In genomic region chr13:77502104-77502720, GRCh38 we compare ENCODE assay signal across 15 cellular contexts. TPM values are rescaled to one million over a fixed set of nuclear protein-coding genes. Genes with fewer than 3 reads are reported as not detected.
DNase-seq lines count a peak whose midpoint lies in the region; ATAC-seq and TF ChIP-seq lines count a peak whose summit lies in the region.
"Had no signal": no experiment of that assay in that cellular context is flagged by ENCODE, and none has a peak within 500 bp of the region (broad histone marks: within the 10 kb centered on the region; RNA-seq: fewer than 3 reads in every experiment).

No MANE protein-coding gene starts in this region.

- H3K27me3 Mint-ChIP-seq in neural crest cell (ENCODE audit: low read depth) (no peaks in the 10 kb centered on the region), nephron progenitor cell (ENCODE audit: low read depth, poor library complexity) (no peaks in the 10 kb centered on the region), Calu3 (ENCODE audit: unreplicated experiment) (no peaks in the 10 kb centered on the region)
- H3K27me3 Mint-ChIP-seq: activated naive CD8-positive, alpha-beta T cell had no signal

- no peaks in the 10 kb centered on the region for H3K9me3 Mint-ChIP-seq in neural crest cell
- H3K9me3 Mint-ChIP-seq in nephron progenitor cell = no peaks in the 10 kb centered on the region
- H3K9me3 Mint-ChIP-seq in Calu3 (ENCODE audit: low read depth, unreplicated experiment) = no peaks in the 10 kb centered on the region

- H3K4me3 Mint-ChIP-seq in neural crest cell (no peak overlapping the region), nephron progenitor cell (no peak overlapping the region), Calu3 (ENCODE audit: low read depth, unreplicated experiment) (no peak overlapping the region)
- H3K4me3 Mint-ChIP-seq: activated naive CD8-positive, alpha-beta T cell had no signal

- intact Hi-C loops in Calu3 (cut with micrococcal nuclease; ENCODE audit: unreplicated experiment) (no loop called here), left cardiac atrium (cut with DNase I) (no loop called here)

- no peaks in the 10 kb centered on the region for H3K4me1 Mint-ChIP-seq in neural crest cell
- H3K4me1 Mint-ChIP-seq in nephron progenitor cell = peaks cover 14% of the 10 kb centered on the region
- no peaks in the 10 kb centered on the region for H3K4me1 Mint-ChIP-seq in Calu3 (ENCODE audit: low read depth, unreplicated experiment)

- no peak for TF ChIP-seq CTCF in neural crest cell (conservative IDR thresholded peaks at IDR 0.05)
- no peak for TF ChIP-seq CTCF in nephron progenitor cell (IDR thresholded peaks at IDR 0.05)
- no peak for TF ChIP-seq CTCF in Calu3 (IDR thresholded peaks at IDR 0.05; ENCODE audit: unreplicated experiment)

- peak overlapping the region; percentile 14 for H3K27ac Mint-ChIP-seq in neural crest cell (ENCODE audit: unreplicated experiment)
- no peak overlapping the region for H3K27ac Mint-ChIP-seq in nephron progenitor cell
- no peak overlapping the region for H3K27ac Mint-ChIP-seq in Calu3 (ENCODE audit: unreplicated experiment)
- H3K27ac Mint-ChIP-seq: activated naive CD8-positive, alpha-beta T cell had no signal

- DNase-seq in neural crest cell (ENCODE audit: low read depth, low spot score) = no peak
- DNase-seq in nephron progenitor cell = no peak
- no peak for DNase-seq in Calu3
- no peak for DNase-seq in left cardiac atrium
- DNase-seq: cortex of kidney, GM23248, Kasumi-1, mesendoderm, NCI-H226, SJCRH30 had no signal

- ATAC-seq in GM18873 (IDR thresholded peaks at IDR 0.05; ENCODE audit: low FRiP score, unreplicated experiment) (peak; percentile 79), GM21529 (IDR thresholded peaks at IDR 0.05; ENCODE audit: unreplicated experiment) (peak; percentile 92), HG03097 (IDR thresholded peaks at IDR 0.05; ENCODE audit: low FRiP score, unreplicated experiment) (peak; percentile 92), left cardiac atrium (no peak)

- BruUV-seq in Calu3 (replicated peaks; lab: Mats Ljungman, UMichigan) = no TSS peak

- H3K36me3 Mint-ChIP-seq in neural crest cell (ENCODE audit: low read depth) (no peaks in the 10 kb centered on the region), nephron progenitor cell (ENCODE audit: low read depth) (no peaks in the 10 kb centered on the region), Calu3 (ENCODE audit: insufficient read depth, unreplicated experiment) (no peaks in the 10 kb centered on the region)
- H3K36me3 Mint-ChIP-seq: activated naive CD8-positive, alpha-beta T cell had no signal

- CTCF ChIA-PET in Calu3 (lab: Charles Lee) = no interaction called here

RNA-seq across cellular contexts. Expression of gene SCEL, which starts 33.3 kb away (rescaled TPM):
- total RNA-seq in neural crest cell = not detected in 2 replicates
- 5.2 and 8.0 TPM in 2 replicates for total RNA-seq in Calu3 (2022)
- under 1 TPM; 0.08 to 0.15 TPM for total RNA-seq in left cardiac atrium
- total RNA-seq: glomerular endothelial cell, GM23248, SJCRH30 had no signal

Comparison
In these comparisons a context has a peak if more than half of its experiments do, and no peak if none do; other contexts are left out.
1. ATAC-seq: peak in GM18873 (single experiment), GM21529 (single experiment) and HG03097 (single experiment); none in left cardiac atrium (0 of 2).